8 cellular contexts compared by ENCODE assay signal in genomic region chrX:41180194-41180902, GRCh38.
DNase-seq lines count a peak whose midpoint lies in the region; ATAC-seq and TF ChIP-seq lines count a peak whose summit lies in the region.

No MANE protein-coding gene starts in this region.

- ATAC-seq in GM18499 (IDR thresholded peaks at IDR 0.05; ENCODE audit: insufficient read depth, unreplicated experiment) (peak; percentile 46), HG03045 (IDR thresholded peaks at IDR 0.05; ENCODE audit: unreplicated experiment) (peak; percentile 50)

- DNase-seq in AG08396 (ENCODE audit: low spot score) (peak; percentile 57), NCI-H69 (lab: John Stamatoyannopoulos, UW) (peak; percentile 40), epithelial cell of proximal tubule (ENCODE audit: low read depth) (no peak), neural crest cell (ENCODE audit: low read depth, low spot score) (peak; percentile 18), type B pancreatic cell (ENCODE audit: extremely low spot score, unreplicated experiment) (no peak)
- DNase-seq in activated CD8-positive, alpha-beta memory T cell treated with anti-CD3 and anti-CD28 coated beads, Interleukin-2, amount 50 U/mL, for 1 hour (ENCODE audit: extremely low read depth), result peak; percentile 10

- peaks cover 8% of the 10 kb centered on the region for H3K36me3 Mint-ChIP-seq in neural crest cell (ENCODE audit: low read depth)
- H3K36me3 Mint-ChIP-seq in type B pancreatic cell, result peaks cover 6% of the 10 kb centered on the region

- H3K9me3 Mint-ChIP-seq in neural crest cell (peaks cover 3% of the 10 kb centered on the region), type B pancreatic cell (no peaks in the 10 kb centered on the region)

- peaks cover 4% of the 10 kb centered on the region for H3K4me1 Mint-ChIP-seq in neural crest cell
- peaks cover 4% of the 10 kb centered on the region for H3K4me1 Mint-ChIP-seq in type B pancreatic cell (ENCODE audit: unreplicated experiment)

- H3K27ac Mint-ChIP-seq in neural crest cell (ENCODE audit: unreplicated experiment), result no peak overlapping the region
- peak overlapping the region; percentile 75 for H3K27ac Mint-ChIP-seq in type B pancreatic cell

- no peaks in the 10 kb centered on the region for H3K27me3 Mint-ChIP-seq in neural crest cell (ENCODE audit: low read depth)
- H3K27me3 Mint-ChIP-seq in type B pancreatic cell, result no peaks in the 10 kb centered on the region

- no peak overlapping the region for H3K4me3 ChIP-seq in epithelial cell of proximal tubule (ENCODE audit: low read depth, low read length)

- peak; percentile 66 for TF ChIP-seq CTCF in epithelial cell of proximal tubule (conservative IDR thresholded peaks at IDR 0.05; ENCODE audit: low read depth, low read length)
- peak; percentile 75 for TF ChIP-seq CTCF in neural crest cell (conservative IDR thresholded peaks at IDR 0.05)
- TF ChIP-seq CTCF in type B pancreatic cell (conservative IDR thresholded peaks at IDR 0.05), result peak; percentile 82

- no peak overlapping the region for H3K4me3 Mint-ChIP-seq in neural crest cell
- no peak overlapping the region for H3K4me3 Mint-ChIP-seq in type B pancreatic cell

Comparison
In these comparisons a context has a peak if more than half of its experiments do, and no peak if none do; other contexts are left out.
1. DNase-seq: peak in AG08396 (single experiment), NCI-H69 (single experiment), activated CD8-positive, alpha-beta memory T cell treated with anti-CD3 and anti-CD28 coated beads, Interleukin-2, amount 50 U/mL, for 1 hour (single experiment) and neural crest cell (single experiment); none in epithelial cell of proximal tubule (single experiment) and type B pancreatic cell (single experiment).
2. Peak in every context shown above with its lines, with median percentiles within 50 percentile points of each other: CTCF ChIP-seq.